33 cellular contexts compared by ENCODE assay signal in the genomic region with DNA sequence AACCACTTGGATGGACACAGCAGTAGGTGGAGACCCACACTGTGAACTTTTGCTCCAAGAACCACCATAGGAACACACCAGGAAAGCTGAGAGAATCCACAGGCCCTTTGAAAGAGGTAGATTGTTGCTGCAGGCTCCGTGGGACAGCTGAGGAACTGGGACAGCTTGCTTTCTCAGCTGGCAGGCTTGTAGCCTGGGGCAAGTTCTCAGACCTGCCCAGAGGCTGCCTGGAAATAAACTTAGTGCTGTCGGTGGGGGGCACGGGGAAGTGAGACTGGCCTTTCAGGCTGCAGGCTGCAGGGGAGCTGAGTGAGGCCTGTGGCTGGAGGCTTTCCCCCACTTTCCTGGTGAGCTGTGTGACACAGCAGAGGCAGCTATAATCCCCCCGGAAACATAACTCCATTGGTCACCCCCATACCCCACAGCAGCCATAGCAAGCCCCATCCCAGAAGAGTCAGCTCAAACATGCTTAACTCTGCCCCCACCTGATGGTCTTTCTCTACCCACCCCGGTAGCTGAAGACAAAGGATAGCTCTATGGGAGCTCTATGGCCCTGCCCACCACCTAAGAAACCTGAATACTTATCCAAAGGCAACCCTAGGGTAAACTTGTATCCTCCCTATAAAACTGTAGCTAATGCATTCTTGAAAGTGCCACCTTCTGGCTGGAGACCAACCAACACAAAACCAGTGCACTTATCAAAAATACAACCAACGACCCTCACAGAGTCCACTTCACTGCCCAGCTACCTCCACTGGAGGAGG. TPM values are rescaled to one million over a fixed set of nuclear protein-coding genes. Genes with fewer than 3 reads are reported as not detected.
A peak's percentile ranks its signal among the peaks of the same experiment; 100 is the strongest.
DNase-seq lines count a peak whose midpoint lies in the region; ATAC-seq and TF ChIP-seq lines count a peak whose summit lies in the region.
"Had no signal": no experiment of that assay in that cellular context is flagged by ENCODE, and none has a peak within 500 bp of the region (broad histone marks: within the 10 kb centered on the region; RNA-seq: fewer than 3 reads in every experiment).

No MANE protein-coding gene starts in this region.

- no peak overlapping the region for H4K8ac ChIP-seq in mesendoderm (ENCODE audit: low read depth, low read length)

- H3K79me1 ChIP-seq in mesendoderm (ENCODE audit: low read length): no peaks in the 10 kb centered on the region

- intact Hi-C loops in uterus (cut with DNase I; ENCODE audit: low total_unique reads): no loop called here

- H3K4me1 ChIP-seq in SJCRH30: peaks cover 20% of the 10 kb centered on the region
- no peaks in the 10 kb centered on the region for H3K4me1 ChIP-seq in mesendoderm (ENCODE audit: control insufficient read depth, low read depth, low read length)
- no peaks in the 10 kb centered on the region for H3K4me1 ChIP-seq in uterus
- H3K4me1 ChIP-seq: BE2C, tibial artery had no signal

- no peaks in the 10 kb centered on the region for H3K27me3 ChIP-seq in SJCRH30
- no peaks in the 10 kb centered on the region for H3K27me3 ChIP-seq in mesendoderm (ENCODE audit: insufficient read depth, low read length, poor library complexity)
- no peaks in the 10 kb centered on the region for H3K27me3 ChIP-seq in uterus
- H3K27me3 ChIP-seq: brain microvascular endothelial cell, tibial artery had no signal

- H4K5ac ChIP-seq in mesendoderm (ENCODE audit: low read length): no peak overlapping the region

- H3K4ac ChIP-seq in mesendoderm (ENCODE audit: low read depth, low read length): no peak overlapping the region

- H3K79me2 ChIP-seq in mesendoderm (ENCODE audit: control insufficient read depth, insufficient read depth, low read length): no peaks in the 10 kb centered on the region

- no peak overlapping the region for H2AK5ac ChIP-seq in mesendoderm (ENCODE audit: low read length)

- H3K4me2 ChIP-seq in mesendoderm (ENCODE audit: low read length): no peak overlapping the region
- H3K4me2 ChIP-seq: PC-9 had no signal

- no peak overlapping the region for H3K9ac ChIP-seq in mesendoderm (ENCODE audit: low read length)

- H2BK5ac ChIP-seq in mesendoderm (ENCODE audit: low read length): no peak overlapping the region

- peak; percentile 66 for DNase-seq in ELF-1 (ENCODE audit: low read depth, low spot score)
- peak; percentile 61 for DNase-seq in MV-4-11 (lab: John Stamatoyannopoulos, UW)
- DNase-seq in SJCRH30: peak; percentile 86 to 92
- DNase-seq in mesendoderm: peak; percentile 60
- DNase-seq in uterus: no peak
- no peak for DNase-seq in HT-29 (ENCODE audit: low spot score)
- DNase-seq: ACHN; activated B cell treated with CpG ODN at 0.5 μM for 24 hours; activated CD4-positive, alpha-beta T cell treated with anti-CD3 and anti-CD28 coated beads, Interleukin-2, amount 50 U/mL, for 4 hours; activated naive CD4-positive, alpha-beta T cell treated with Interleukin-2 at 50 U/mL for 16 hours; BE2C; brain microvascular endothelial cell; DMS79; HFFc6; kidney; midbrain; naive thymus-derived CD8-positive, alpha-beta T cell; NCI-H1092 treated with DMSO at 0.1 percent for 48 hours; NCI-H2081; NCI-H2227 treated with DMSO at 0.1 percent for 48 hours; PC-9; SHP77; stimulated activated CD4-positive, alpha-beta T cell treated with anti-CD3 and anti-CD28 coated beads, Interleukin-1b, Interleukin-23, amount 100 ng/mL, for 48 hours; stimulated activated CD8-positive, alpha-beta memory T cell treated with anti-CD3 and anti-CD28 coated beads, Interleukin-4, amount 100 ng/mL, for 48 hours; T1000; tibial artery had no signal

- H3K27ac ChIP-seq in SJCRH30 (peak overlapping the region; percentile 44), mesendoderm (ENCODE audit: low read depth, low read length) (no peak overlapping the region), uterus (no peak overlapping the region)
- H3K27ac ChIP-seq: brain microvascular endothelial cell, HL-60, PC-9, tibial artery had no signal

- no peak for ATAC-seq in HG03025 (IDR thresholded peaks at IDR 0.05; ENCODE audit: low FRiP score, unreplicated experiment)
- ATAC-seq: naive thymus-derived CD8-positive, alpha-beta T cell had no signal

- H3K56ac ChIP-seq in mesendoderm (ENCODE audit: low read length): no peak overlapping the region

- H3K36me3 ChIP-seq in SJCRH30 (no peaks in the 10 kb centered on the region), mesendoderm (ENCODE audit: control insufficient read depth, insufficient read depth, low read length) (no peaks in the 10 kb centered on the region), uterus (no peaks in the 10 kb centered on the region)
- H3K36me3 ChIP-seq: BE2C, brain microvascular endothelial cell, tibial artery had no signal

- TF ChIP-seq POLR2A in uterus (IDR thresholded peaks at IDR 0.05): no peak

- H3K23ac ChIP-seq in mesendoderm (ENCODE audit: low read length): no peak overlapping the region

- H3K4me3 ChIP-seq in SJCRH30: no peak overlapping the region
- no peak overlapping the region for H3K4me3 ChIP-seq in mesendoderm (ENCODE audit: low read length)
- no peak overlapping the region for H3K4me3 ChIP-seq in uterus
- H3K4me3 ChIP-seq: PC-9, tibial artery had no signal

- H3K9me3 ChIP-seq in SJCRH30 (replicated peaks): no peaks in the 10 kb centered on the region
- H3K9me3 ChIP-seq in uterus: no peaks in the 10 kb centered on the region
- H3K9me3 ChIP-seq: tibial artery had no signal

- no peak overlapping the region for H3K18ac ChIP-seq in mesendoderm (ENCODE audit: low read length)

- TF ChIP-seq CTCF in uterus (IDR thresholded peaks at IDR 0.05): no peak

- WGBS in mesendoderm (ENCODE audit: extremely low coverage, insufficient coverage, low lambda C conversion rate): no CpG with 5 or more reads among the region's 6 CpGs

- H2BK15ac ChIP-seq in mesendoderm (replicated peaks; ENCODE audit: low read depth): no peak overlapping the region

- no peak overlapping the region for H2BK120ac ChIP-seq in mesendoderm (ENCODE audit: low read depth, low read length)

RNA-seq across cellular contexts. Expression of a gene that starts 21.4 kb away (rescaled TPM):
- 0.08 and 0.14 TPM in 2 replicates for total RNA-seq in SJCRH30 (2014; rRNA removed; shearing (Covaris generic))
- polyA plus RNA-seq in mesendoderm (2013, experiment 1 of 2): 0.01 TPM
- polyA plus RNA-seq in mesendoderm (2013, experiment 2 of 2): 0.06 TPM
- total RNA-seq in uterus: not detected
- total RNA-seq in HT-29 (2014; rRNA removed; shearing (Covaris generic)): not detected in 2 replicates
- total RNA-seq: activated B cell treated with CpG ODN at 0.5 μM for 24 hours; glomerular endothelial cell; HFFc6; kidney; lower leg skin; naive thymus-derived CD8-positive, alpha-beta T cell; omental fat pad; PC-9 had no signal
- polyA plus RNA-seq: naive thymus-derived CD8-positive, alpha-beta T cell had no signal

RNA-seq across cellular contexts. Expression of a gene that starts 44.0 kb away (rescaled TPM):
- total RNA-seq in SJCRH30 (2014; rRNA removed; shearing (Covaris generic)): not detected in 2 replicates
- not detected for polyA plus RNA-seq in mesendoderm (2013, experiment 1 of 2)
- not detected for polyA plus RNA-seq in mesendoderm (2013, experiment 2 of 2)
- total RNA-seq in uterus: not detected
- total RNA-seq in HT-29 (2014; rRNA removed; shearing (Covaris generic)): not detected in 2 replicates
- total RNA-seq: activated B cell treated with CpG ODN at 0.5 μM for 24 hours; chondrocyte; glomerular endothelial cell; HFFc6; kidney; lower leg skin; naive thymus-derived CD8-positive, alpha-beta T cell; omental fat pad; PC-9; skeletal muscle tissue had no signal
- polyA plus RNA-seq: naive thymus-derived CD8-positive, alpha-beta T cell had no signal

Comparison
In these comparisons a context has a peak if more than half of its experiments do, and no peak if none do; other contexts are left out.
1. DNase-seq: peak in ELF-1 (single experiment), MV-4-11 (single experiment), SJCRH30 (2 of 2) and mesendoderm (single experiment); none in uterus (0 of 2) and HT-29 (single experiment).